Comparison of ENCODE assay signal across 9 cellular contexts in genomic region chr15:52005748-52006701, GRCh38. TPM values are rescaled to one million over a fixed set of nuclear protein-coding genes. Genes with fewer than 3 reads are reported as not detected.
A peak's percentile ranks its signal among the peaks of the same experiment; 100 is the strongest.
DNase-seq lines count a peak whose midpoint lies in the region; ATAC-seq, FAIRE-seq and TF ChIP-seq lines count a peak whose summit lies in the region.
"Had no signal": no experiment of that assay in that cellular context is flagged by ENCODE, and none has a peak within 500 bp of the region (broad histone marks: within the 10 kb centered on the region; RNA-seq: fewer than 3 reads in every experiment).

No MANE protein-coding gene starts in this region.

- intact Hi-C loops in uterus (cut with DNase I; ENCODE audit: low total_unique reads) (no loop called here), A673 (cut with micrococcal nuclease; ENCODE audit: unreplicated experiment) (no loop called here), kidney (cut with DNase I) (no loop called here)

- peak overlapping the region; percentile 18 for H3K4me3 Mint-ChIP-seq in central memory CD8-positive, alpha-beta T cell

- H3K27me3 ChIP-seq in uterus (no peaks in the 10 kb centered on the region), A673 (replicated peaks; ENCODE audit: insufficient read depth, low read depth, low read length, poor library complexity) (no peaks in the 10 kb centered on the region)

- H3K27me3 Mint-ChIP-seq in central memory CD8-positive, alpha-beta T cell = no peaks in the 10 kb centered on the region

- DNase-seq in ELR (ENCODE audit: low read depth) (peak; percentile 74), GM20000 (ENCODE audit: low spot score) (peak; percentile 64), SKM-1 treated with dmso at 0.1 percent for 144 hours (lab: John Stamatoyannopoulos, UW; ENCODE audit: unreplicated experiment) (no peak), uterus (no peak), A673 (ENCODE audit: low spot score) (no peak), kidney (no peak)
- no peak for DNase-seq in central memory CD8-positive, alpha-beta T cell (ENCODE audit: low spot score in 2 of 2)

- H3K36me3 ChIP-seq in uterus (no peaks in the 10 kb centered on the region), A673 (ENCODE audit: insufficient read depth, low read length, poor library complexity, severe bottlenecking) (no peaks in the 10 kb centered on the region), kidney (ENCODE audit: control insufficient read depth in 1 of 2, insufficient read depth in 2 of 2, low read length in 2 of 2) (no peaks in the 10 kb centered on the region)

- no peak for TF ChIP-seq POLR2A in uterus (IDR thresholded peaks at IDR 0.05)

- CTCF ChIA-PET in A673 (lab: Charles Lee) = no interaction called here

- no peaks in the 10 kb centered on the region for H3K9me3 Mint-ChIP-seq in central memory CD8-positive, alpha-beta T cell

- no peaks in the 10 kb centered on the region for H3K4me1 ChIP-seq in uterus
- H3K4me1 ChIP-seq in A673 (ENCODE audit: insufficient read depth, low read length, poor library complexity, severe bottlenecking) = no peaks in the 10 kb centered on the region
- peaks cover 0 to 6% of the 10 kb centered on the region in 2 donors for H3K4me1 ChIP-seq in kidney (ENCODE audit: control insufficient read depth in 1 of 2, insufficient read depth in 1 of 2, low read depth in 1 of 2, low read length in 2 of 2)

- H3K27ac ChIP-seq in uterus (no peak overlapping the region), A673 (ENCODE audit: low read depth, low read length, poor library complexity, severe bottlenecking) (no peak overlapping the region), kidney (ENCODE audit: low read depth in 2 of 2, low read length in 2 of 2) (no peak overlapping the region)

- H3K4me3 ChIP-seq in uterus (no peak overlapping the region), A673 (ENCODE audit: low read depth, low read length, poor library complexity, severe bottlenecking) (no peak overlapping the region), kidney (ENCODE audit: low read length in 2 of 2) (no peak overlapping the region)

- no peak for FAIRE-seq in kidney (lab: Jason Lieb, UNC)
- FAIRE-seq: endometrium had no signal

- peak; percentile 72 for ATAC-seq in HG03521 (IDR thresholded peaks at IDR 0.05; ENCODE audit: unreplicated experiment)
- no peak for ATAC-seq in central memory CD8-positive, alpha-beta T cell (replicated peaks; ENCODE audit: extremely low read depth, poor library complexity, severe bottlenecking)

- no peak overlapping the region for H3K9ac ChIP-seq in kidney (ENCODE audit: low read length in 2 of 2)

- H3K9me3 ChIP-seq in uterus = no peaks in the 10 kb centered on the region
- no peaks in the 10 kb centered on the region for H3K9me3 ChIP-seq in A673 (ENCODE audit: low read depth, low read length, poor library complexity, severe bottlenecking)
- no peaks in the 10 kb centered on the region for H3K9me3 ChIP-seq in kidney (ENCODE audit: control insufficient read depth in 1 of 2, low read length in 2 of 2)

- peaks cover 4% of the 10 kb centered on the region for H3K36me3 Mint-ChIP-seq in central memory CD8-positive, alpha-beta T cell (ENCODE audit: insufficient read depth)

- no peaks in the 10 kb centered on the region for H3K4me1 Mint-ChIP-seq in central memory CD8-positive, alpha-beta T cell

- no peak overlapping the region for H3K27ac Mint-ChIP-seq in central memory CD8-positive, alpha-beta T cell (ENCODE audit: low read depth)

- TF ChIP-seq CTCF in GM20000 (IDR thresholded peaks at IDR 0.05; ENCODE audit: extremely low read depth, missing control alignments) = no peak
- TF ChIP-seq CTCF in uterus (IDR thresholded peaks at IDR 0.05) = no peak
- no peak for TF ChIP-seq CTCF in A673 (conservative IDR thresholded peaks at IDR 0.05; ENCODE audit: low read depth, low read length)
- TF ChIP-seq CTCF in kidney (IDR thresholded peaks at IDR 0.05; ENCODE audit: borderline replicate concordance, extremely low read depth, insufficient read depth) = no peak

- POLR2A ChIA-PET in A673 (lab: Charles Lee; ENCODE audit: low non-redundant PET) = no interaction called here

- BruUV-seq in A673 (replicated peaks; lab: Mats Ljungman, UMichigan) = no TSS peak

RNA-seq across cellular contexts. Expression of gene MAPK6, which starts 13.0 kb away (rescaled TPM):
- total RNA-seq in uterus (10 to 100 TPM; 11.5 to 47.1 (median 30.0) TPM), A673 (2021) (50.9 and 56.4 TPM in 2 replicates), kidney (22.9 TPM)
- polyA plus RNA-seq in kidney (ENCODE audit: insufficient read depth, low read depth, low replicate concordance) = 6.5 TPM

RNA-seq across cellular contexts. Expression of gene LEO1, which starts 34.4 kb away (rescaled TPM):
- 10 to 100 TPM in 3 of 4 donors, 1 to 10 TPM in 1; 8.6 to 45.3 (median 27.8) TPM for total RNA-seq in uterus
- 37.5 and 40.0 TPM in 2 replicates for total RNA-seq in A673 (2021)
- total RNA-seq in kidney = 14.5 TPM
- 12.1 TPM for polyA plus RNA-seq in kidney (ENCODE audit: insufficient read depth, low read depth, low replicate concordance)

Comparison
In these comparisons a context has a peak if more than half of its experiments do, and no peak if none do; other contexts are left out.
1. DNase-seq: peak in ELR (single experiment) and GM20000 (single experiment); none in central memory CD8-positive, alpha-beta T cell (0 of 2), SKM-1 treated with dmso at 0.1 percent for 144 hours (single experiment), uterus (0 of 2), A673 (single experiment) and kidney (single experiment).